ENCODE assay signal across 8 cellular contexts in genomic region chr5:173963867-173964429, GRCh38. TPM values are rescaled to one million over a fixed set of nuclear protein-coding genes. Genes with fewer than 3 reads are reported as not detected.
DNase-seq lines count a peak whose midpoint lies in the region; ATAC-seq and TF ChIP-seq lines count a peak whose summit lies in the region.

No MANE protein-coding gene starts in this region.

- peak overlapping the region; percentile 65 for H3K4me2 ChIP-seq in GM23338

- no peaks in the 10 kb centered on the region for H3K9me2 ChIP-seq in GM23338 (ENCODE audit: insufficient read depth)

- H3K36me3 Mint-ChIP-seq in GM23338 (ENCODE audit: low read depth): peaks cover 7% of the 10 kb centered on the region
- no peaks in the 10 kb centered on the region for H3K36me3 Mint-ChIP-seq in activated T-helper 1 cell treated with anti-CD3 and anti-CD28 coated beads, Interleukin-12 subunit alpha, Interleukin-12 subunit beta, Interleukin-2, Interleukin-4 antibody, amounts not matched to agents 30 ng/mL and 10 ng/mL and 1 ng/mL, durations not matched to agents 14 hours and 24 hours and 36 hours (ENCODE audit: low read depth)

- peaks cover 52% of the 10 kb centered on the region for H3K4me1 Mint-ChIP-seq in GM23338
- no peaks in the 10 kb centered on the region for H3K4me1 Mint-ChIP-seq in activated T-helper 1 cell treated with anti-CD3 and anti-CD28 coated beads, Interleukin-12 subunit alpha, Interleukin-12 subunit beta, Interleukin-2, Interleukin-4 antibody, amounts not matched to agents 30 ng/mL and 10 ng/mL and 1 ng/mL, durations not matched to agents 14 hours and 24 hours and 36 hours (ENCODE audit: low read depth)

- H4K20me1 ChIP-seq in GM23338 (replicated peaks; ENCODE audit: insufficient read depth): no peaks in the 10 kb centered on the region

- 67% methylated on average over 18 of the region's 18 CpGs for WGBS in esophagus muscularis mucosa
- 22 to 63% methylated on average over 18 of the region's 18 CpGs for WGBS in sigmoid colon, 2 donors
- WGBS in lower leg skin, 2 donors: 29 to 49% methylated on average over 18 of the region's 18 CpGs

- H3K4me3 Mint-ChIP-seq in GM23338: peak overlapping the region; percentile 52
- H3K4me3 Mint-ChIP-seq in activated T-helper 1 cell treated with anti-CD3 and anti-CD28 coated beads, Interleukin-12 subunit alpha, Interleukin-12 subunit beta, Interleukin-2, Interleukin-4 antibody, amounts not matched to agents 30 ng/mL and 10 ng/mL and 1 ng/mL, durations not matched to agents 14 hours and 24 hours and 36 hours: no peak overlapping the region

- 0 out of 2 replicates have a peak, but pooled peaks cover 2% of the 10 kb centered on the region for H3F3A ChIP-seq in GM23338 (replicated peaks; ENCODE audit: low read depth)

- H2AFZ ChIP-seq in GM23338: no peak overlapping the region

- H3K27me3 ChIP-seq in GM23338 (ENCODE audit: insufficient read depth) (no peaks in the 10 kb centered on the region), esophagus muscularis mucosa (no peaks in the 10 kb centered on the region), sigmoid colon (no peaks in the 10 kb centered on the region)

- TF ChIP-seq POLR2A in esophagus muscularis mucosa (IDR thresholded peaks at IDR 0.05; ENCODE audit: low read depth) (no peak), sigmoid colon (IDR thresholded peaks at IDR 0.05) (no peak), lower leg skin (IDR thresholded peaks at IDR 0.05) (no peak)

- H3K36me3 ChIP-seq in GM23338 (ENCODE audit: insufficient read depth) (no peaks in the 10 kb centered on the region), esophagus muscularis mucosa (peaks cover 0 to 12% (median 2%) of the 10 kb centered on the region in 4 donors), sigmoid colon (peaks cover 0 to 5% (median 0%) of the 10 kb centered on the region in 4 donors)

- no peak for TF ChIP-seq CTCF in GM23338 (conservative IDR thresholded peaks at IDR 0.05; ENCODE audit: low read depth in 2 of 2)
- TF ChIP-seq CTCF in esophagus muscularis mucosa (IDR thresholded peaks at IDR 0.05): no peak
- TF ChIP-seq CTCF in sigmoid colon (IDR thresholded peaks at IDR 0.05): no peak
- TF ChIP-seq CTCF in lower leg skin (IDR thresholded peaks at IDR 0.05): no peak

- peak; percentile 92 for DNase-seq in GM23338 (ENCODE audit: low spot score)
- peak; percentile 92 for DNase-seq in NCI-H748 treated with DMSO at 0.1 percent for 48 hours (lab: John Stamatoyannopoulos, UW)
- no peak for DNase-seq in esophagus muscularis mucosa (ENCODE audit: extremely low spot score)
- no peak for DNase-seq in sigmoid colon
- DNase-seq in T-helper 2 cell: no peak
- no peak for DNase-seq in lower leg skin (ENCODE audit: low spot score in 2 of 2)
- DNase-seq in activated T-helper 1 cell treated with anti-CD3 and anti-CD28 coated beads, Interleukin-12 subunit alpha, Interleukin-12 subunit beta, Interleukin-2, Interleukin-4 antibody, amounts not matched to agents 30 ng/mL and 10 ng/mL and 1 ng/mL, durations not matched to agents 14 hours and 24 hours and 36 hours (ENCODE audit: low spot score): no peak

- H3K27me3 Mint-ChIP-seq in GM23338 (ENCODE audit: insufficient read depth, low read depth, poor library complexity): peaks cover 9% of the 10 kb centered on the region
- H3K27me3 Mint-ChIP-seq in activated T-helper 1 cell treated with anti-CD3 and anti-CD28 coated beads, Interleukin-12 subunit alpha, Interleukin-12 subunit beta, Interleukin-2, Interleukin-4 antibody, amounts not matched to agents 30 ng/mL and 10 ng/mL and 1 ng/mL, durations not matched to agents 14 hours and 24 hours and 36 hours (ENCODE audit: insufficient read depth): no peaks in the 10 kb centered on the region

- H3K27ac ChIP-seq in GM23338 (ENCODE audit: low read depth) (peak overlapping the region; percentile 98), esophagus muscularis mucosa (replicated peaks in 1 of 4) (peak overlapping the region; percentile 28 to 48 (median 38)), sigmoid colon (peak overlapping the region; percentile 41 to 57 (median 50))

- intact Hi-C loops in esophagus muscularis mucosa (cut with DNase I): no loop called here
- intact Hi-C loops in sigmoid colon (cut with DNase I): no loop called here
- intact Hi-C loops in lower leg skin (cut with DNase I; ENCODE audit: low total_unique reads): no loop called here
- intact Hi-C loops in activated T-helper 1 cell treated with anti-CD3 and anti-CD28 coated beads, Interleukin-12 subunit alpha, Interleukin-12 subunit beta, Interleukin-2, Interleukin-4 antibody, amounts not matched to agents 30 ng/mL and 10 ng/mL and 1 ng/mL, durations not matched to agents 14 hours and 24 hours and 36 hours (cut with micrococcal nuclease): no loop called here

- H3K9me3 ChIP-seq in esophagus muscularis mucosa: no peaks in the 10 kb centered on the region
- H3K9me3 ChIP-seq in sigmoid colon: no peaks in the 10 kb centered on the region

- peak overlapping the region; percentile 98 for H3K27ac Mint-ChIP-seq in GM23338
- no peak overlapping the region for H3K27ac Mint-ChIP-seq in activated T-helper 1 cell treated with anti-CD3 and anti-CD28 coated beads, Interleukin-12 subunit alpha, Interleukin-12 subunit beta, Interleukin-2, Interleukin-4 antibody, amounts not matched to agents 30 ng/mL and 10 ng/mL and 1 ng/mL, durations not matched to agents 14 hours and 24 hours and 36 hours

- TF ChIP-seq EP300 in esophagus muscularis mucosa (IDR thresholded peaks at IDR 0.05) (no peak), sigmoid colon (IDR thresholded peaks at IDR 0.05) (no peak)

- H3K9me3 Mint-ChIP-seq in GM23338: peaks cover 7% of the 10 kb centered on the region; the same call in 1 of the 3 replicates
- no peaks in the 10 kb centered on the region for H3K9me3 Mint-ChIP-seq in activated T-helper 1 cell treated with anti-CD3 and anti-CD28 coated beads, Interleukin-12 subunit alpha, Interleukin-12 subunit beta, Interleukin-2, Interleukin-4 antibody, amounts not matched to agents 30 ng/mL and 10 ng/mL and 1 ng/mL, durations not matched to agents 14 hours and 24 hours and 36 hours

- peaks cover 43% of the 10 kb centered on the region for H3K4me1 ChIP-seq in GM23338 (ENCODE audit: insufficient read depth)
- peaks cover 10 to 18% (median 13%) of the 10 kb centered on the region in 4 donors for H3K4me1 ChIP-seq in esophagus muscularis mucosa
- peaks cover 0 to 10% (median 4%) of the 10 kb centered on the region in 4 donors for H3K4me1 ChIP-seq in sigmoid colon

- no peaks in the 10 kb centered on the region for H3K79me2 ChIP-seq in GM23338 (replicated peaks; ENCODE audit: insufficient read depth)

- ATAC-seq in GM23338 (peak; percentile 82), GM18909 (IDR thresholded peaks at IDR 0.05; ENCODE audit: poor library complexity, unreplicated experiment) (no peak)

- H3K4me3 ChIP-seq in GM23338 (peak overlapping the region; percentile 39), esophagus muscularis mucosa (peak overlapping the region; percentile 22 to 30 (median 28)), sigmoid colon (peak overlapping the region in 3 of 4 donors; percentile 32 to 37 (median 34)), lower leg skin (ENCODE audit: low read depth, poor library complexity, severe bottlenecking) (no peak overlapping the region)

TF ChIP-seq in GM23338, 12 proteins besides CTCF, POLR2A, EP300 and RAD21 (continues in another document):
- TF ChIP-seq ZNF331 (CRISPR knock-in tag; IDR thresholded peaks at IDR 0.05; ENCODE audit: low read depth): no peak
- no peak for TF ChIP-seq REST (IDR thresholded peaks at IDR 0.05; ENCODE audit: unreplicated experiment)

RNA-seq across cellular contexts. Expression of gene C5orf47, which starts 25.0 kb away (rescaled TPM):
- total RNA-seq in GM23338 (2014; rRNA removed; shearing (Covaris generic)): 0.63 and 1.0 TPM in 2 replicates
- 0.50 and 1.1 TPM in 2 replicates for polyA plus RNA-seq in GM23338 (2016; fragmentation: Nextera tagmentation; extraction: Ambion mirVana)
- not detected for total RNA-seq in esophagus muscularis mucosa
- not detected for total RNA-seq in sigmoid colon
- polyA plus RNA-seq in sigmoid colon: not detected
- total RNA-seq in lower leg skin: not detected
- not detected in 2 replicates for total RNA-seq in activated T-helper 1 cell treated with anti-CD3 and anti-CD28 coated beads, Interleukin-12 subunit alpha, Interleukin-12 subunit beta, Interleukin-2, Interleukin-4 antibody, amounts not matched to agents 30 ng/mL and 10 ng/mL and 1 ng/mL, durations not matched to agents 14 hours and 24 hours and 36 hours

Comparison
In these comparisons a context has a peak if more than half of its experiments do, and no peak if none do; other contexts are left out.
1. DNase-seq: peak in GM23338 (single experiment) and NCI-H748 treated with DMSO at 0.1 percent for 48 hours (single experiment); none in esophagus muscularis mucosa (single experiment), sigmoid colon (single experiment), T-helper 2 cell (0 of 5), lower leg skin (0 of 2) and activated T-helper 1 cell treated with anti-CD3 and anti-CD28 coated beads, Interleukin-12 subunit alpha, Interleukin-12 subunit beta, Interleukin-2, Interleukin-4 antibody, amounts not matched to agents 30 ng/mL and 10 ng/mL and 1 ng/mL, durations not matched to agents 14 hours and 24 hours and 36 hours (single experiment).
2. H3K27ac ChIP-seq: peak in every context shown above with its lines; median percentile 98 in GM23338; 50 in sigmoid colon; 38 in esophagus muscularis mucosa.